7 cellular contexts compared by ENCODE assay signal in genomic region chr9:91197232-91198181, GRCh38.
A peak's percentile ranks its signal among the peaks of the same experiment; 100 is the strongest.
DNase-seq lines count a peak whose midpoint lies in the region; ATAC-seq and TF ChIP-seq lines count a peak whose summit lies in the region.

No MANE protein-coding gene starts in this region.

- H3K27me3 ChIP-seq in heart right ventricle: no peaks in the 10 kb centered on the region
- no peaks in the 10 kb centered on the region for H3K27me3 ChIP-seq in gastrocnemius medialis

- intact Hi-C loops in heart right ventricle (cut with DNase I) (loop anchor here in 5 of 10 donors (10.0 kb wide), 5 partner anchors 57 to 217 kb away; no protein-coding TSS in a partner anchor), gastrocnemius medialis (cut with DNase I; ENCODE audit: low total_unique reads) (loop anchor here (1.0 to 10.0 kb wide), 5 partner anchors 98 to 1883 kb away; partner anchors contain the start of genes CKS2, GADD45G and SECISBP2)

- H3K36me3 Mint-ChIP-seq in activated naive CD4-positive, alpha-beta T cell treated with anti-CD3 and anti-CD28 coated beads, Interleukin-2, amount 50 U/mL, for 72 hours: peaks cover 46 to 49% of the 10 kb centered on the region in 2 donors

- ATAC-seq in SK-N-SH treated with all-trans-retinoic acid at 6 μM for 48 hours (peak; percentile 64), heart right ventricle (peak in 7 of 8 donors; percentile 16 to 69 (median 34)), gastrocnemius medialis (peak; percentile 57)
- no peak for ATAC-seq in activated naive CD4-positive, alpha-beta T cell treated with anti-CD3 and anti-CD28 coated beads, Interleukin-2, amount 50 U/mL, for 72 hours

- no peak for TF ChIP-seq CTCF in heart right ventricle (IDR thresholded peaks at IDR 0.05)
- no peak for TF ChIP-seq CTCF in gastrocnemius medialis (IDR thresholded peaks at IDR 0.05 in 4 of 5, conservative IDR thresholded peaks at IDR 0.05 in 1 of 5)

- H3K4me3 ChIP-seq in heart right ventricle: peak overlapping the region in 1 of 10 donors; percentile 3
- peak overlapping the region in 1 of 4 donors; percentile 2 for H3K4me3 ChIP-seq in gastrocnemius medialis

- TF ChIP-seq POLR2A in gastrocnemius medialis (IDR thresholded peaks at IDR 0.05): peak in 1 of 2 donors; percentile 28

- H3K36me3 ChIP-seq in heart right ventricle: peaks cover 0 to 5% (median 0%) of the 10 kb centered on the region in 9 donors
- no peaks in the 10 kb centered on the region for H3K36me3 ChIP-seq in gastrocnemius medialis

- H3K9me3 ChIP-seq in heart right ventricle: peaks cover 0 to 19% (median under 1%) of the 10 kb centered on the region in 11 donors
- no peaks in the 10 kb centered on the region for H3K9me3 ChIP-seq in gastrocnemius medialis

- H3K9me3 Mint-ChIP-seq in activated naive CD4-positive, alpha-beta T cell treated with anti-CD3 and anti-CD28 coated beads, Interleukin-2, amount 50 U/mL, for 72 hours: peaks cover 29 to 34% of the 10 kb centered on the region in 2 donors

- H3K27ac ChIP-seq in heart right ventricle (peak overlapping the region in 9 of 10 donors; percentile 22 to 99 (median 55)), gastrocnemius medialis (peak overlapping the region; percentile 97 to 100 (median 99))

- peaks cover 0 to 76% (median 35%) of the 10 kb centered on the region in 9 donors for H3K4me1 ChIP-seq in heart right ventricle
- peaks cover 39 to 52% of the 10 kb centered on the region in 2 donors for H3K4me1 ChIP-seq in gastrocnemius medialis

- no peak overlapping the region for H3K27ac Mint-ChIP-seq in activated naive CD4-positive, alpha-beta T cell treated with anti-CD3 and anti-CD28 coated beads, Interleukin-2, amount 50 U/mL, for 72 hours

- peak; percentile 75 for DNase-seq in HPDE6-E6E7 (ENCODE audit: extremely low spot score)
- peak in 1 of 2 donors; percentile 70 for DNase-seq in heart right ventricle
- peak; percentile 91 to 94 for DNase-seq in gastrocnemius medialis
- no peak for DNase-seq in activated CD4-positive, CD25-positive, alpha-beta regulatory T cell (lab: John Stamatoyannopoulos, UW)
- no peak for DNase-seq in activated naive CD4-positive, alpha-beta T cell treated with anti-CD3 and anti-CD28 coated beads, Interleukin-2, amount 50 U/mL, for 72 hours (ENCODE audit: low spot score in 2 of 2)
- DNase-seq in stimulated activated CD4-positive, alpha-beta T cell treated with anti-CD3 and anti-CD28 coated beads, Interleukin-2, amount 100 ng/mL, for 24 hours: no peak

- 54 to 57% methylated on average over 13 of the region's 13 CpGs for WGBS in heart right ventricle, 2 donors

- in situ Hi-C loops in gastrocnemius medialis (cut with MboI; ENCODE audit: low sequenced_read_pairs in 4 of 4): loop anchor here in 3 of 4 donors (5.0 to 25.0 kb wide), 8 partner anchors 93 to 283 kb away; partner anchors contain the start of gene NFIL3 (in 3 of the 3)

TF ChIP-seq in SK-N-SH treated with all-trans-retinoic acid at 6 μM for 48 hours, 23 proteins besides CTCF, POLR2A, EP300 and RAD21:
- TF ChIP-seq ARNTL (CRISPR knock-in tag; IDR thresholded peaks at IDR 0.05; ENCODE audit: borderline replicate concordance, low read depth) (no peak), TCF4 (CRISPR knock-in tag; IDR thresholded peaks at IDR 0.05; ENCODE audit: borderline replicate concordance) (no peak), ZC3H10 (CRISPR knock-in tag; IDR thresholded peaks at IDR 0.05) (no peak), OSR1 (CRISPR knock-in tag; IDR thresholded peaks at IDR 0.05) (no peak), PPARA (CRISPR knock-in tag; IDR thresholded peaks at IDR 0.05; ENCODE audit: borderline replicate concordance) (no peak), TOX (CRISPR knock-in tag; IDR thresholded peaks at IDR 0.05; ENCODE audit: borderline replicate concordance) (0 out of 2 replicates have a peak, but pooled peaks have one; percentile 6), ZFP3 (CRISPR knock-in tag; IDR thresholded peaks at IDR 0.05) (peak; percentile 46; the same call in 1 of the 2 replicates), CSDC2 (CRISPR knock-in tag; IDR thresholded peaks at IDR 0.05) (no peak), ISL1 (CRISPR knock-in tag; IDR thresholded peaks at IDR 0.05) (peak; percentile 49)

Comparison
In these comparisons a context has a peak if more than half of its experiments do, and no peak if none do; other contexts are left out.
1. DNase-seq: peak in HPDE6-E6E7 (single experiment) and gastrocnemius medialis (2 of 2); none in activated CD4-positive, CD25-positive, alpha-beta regulatory T cell (0 of 4), activated naive CD4-positive, alpha-beta T cell treated with anti-CD3 and anti-CD28 coated beads, Interleukin-2, amount 50 U/mL, for 72 hours (0 of 2) and stimulated activated CD4-positive, alpha-beta T cell treated with anti-CD3 and anti-CD28 coated beads, Interleukin-2, amount 100 ng/mL, for 24 hours (0 of 2).
2. ATAC-seq: peak in SK-N-SH treated with all-trans-retinoic acid at 6 μM for 48 hours (single experiment), heart right ventricle (7 of 8) and gastrocnemius medialis (2 of 2); none in activated naive CD4-positive, alpha-beta T cell treated with anti-CD3 and anti-CD28 coated beads, Interleukin-2, amount 50 U/mL, for 72 hours (0 of 2).